In genomic region chr1:36384542-36385409, GRCh38 we compare ENCODE assay signal across 8 cellular contexts. TPM values are rescaled to one million over a fixed set of nuclear protein-coding genes. Genes with fewer than 3 reads are reported as not detected.
DNase-seq lines count a peak whose midpoint lies in the region; ATAC-seq, FAIRE-seq and TF ChIP-seq lines count a peak whose summit lies in the region.

No MANE protein-coding gene starts in this region.

- H3K36me3 ChIP-seq in colonic mucosa, result no peaks in the 10 kb centered on the region
- peaks cover 0 to 11% of the 10 kb centered on the region in 2 donors for H3K36me3 ChIP-seq in left lung

- FAIRE-seq in frontal cortex (lab: Jason Lieb, UNC), result no peak

- H3K4me1 Mint-ChIP-seq in stimulated activated effector memory CD8-positive, alpha-beta T cell treated with anti-CD3 and anti-CD28 coated beads, Interleukin-12 subunit alpha, Interleukin-12 subunit beta, amount 100 ng/mL, for 72 hours, result peaks cover 64% of the 10 kb centered on the region

- peak; percentile 38 for DNase-seq in MV-4-11 (lab: John Stamatoyannopoulos, UW)
- DNase-seq in T-helper 9 cell, result peak; percentile 30
- DNase-seq in colonic mucosa, result peak; percentile 91
- DNase-seq in left lung, result peak; percentile 85 to 94
- peak; percentile 12 to 71 for DNase-seq in stimulated activated effector memory CD8-positive, alpha-beta T cell treated with anti-CD3 and anti-CD28 coated beads, Interleukin-12 subunit alpha, Interleukin-12 subunit beta, amount 100 ng/mL, for 72 hours (ENCODE audit: low spot score in 2 of 2)
- DNase-seq in frontal cortex (ENCODE audit: low spot score in 2 of 2), result no peak

- intact Hi-C loops in colonic mucosa (cut with DNase I) (no loop called here), left lung (cut with DNase I) (no loop called here)

- H3K4me3 Mint-ChIP-seq in stimulated activated effector memory CD8-positive, alpha-beta T cell treated with anti-CD3 and anti-CD28 coated beads, Interleukin-12 subunit alpha, Interleukin-12 subunit beta, amount 100 ng/mL, for 72 hours, result peak overlapping the region; percentile 85

- H3K27ac Mint-ChIP-seq in stimulated activated effector memory CD8-positive, alpha-beta T cell treated with anti-CD3 and anti-CD28 coated beads, Interleukin-12 subunit alpha, Interleukin-12 subunit beta, amount 100 ng/mL, for 72 hours, result peak overlapping the region; percentile 98

- peaks cover 36% of the 10 kb centered on the region for H3K36me3 Mint-ChIP-seq in stimulated activated effector memory CD8-positive, alpha-beta T cell treated with anti-CD3 and anti-CD28 coated beads, Interleukin-12 subunit alpha, Interleukin-12 subunit beta, amount 100 ng/mL, for 72 hours

- H3K9me3 Mint-ChIP-seq in stimulated activated effector memory CD8-positive, alpha-beta T cell treated with anti-CD3 and anti-CD28 coated beads, Interleukin-12 subunit alpha, Interleukin-12 subunit beta, amount 100 ng/mL, for 72 hours, result no peaks in the 10 kb centered on the region

- TF ChIP-seq CTCF in colonic mucosa (IDR thresholded peaks at IDR 0.05) (no peak), left lung (IDR thresholded peaks at IDR 0.05) (no peak)

- peak overlapping the region; percentile 95 for H3K4me3 ChIP-seq in GM08714 (ENCODE audit: low read length)
- peak overlapping the region; percentile 96 for H3K4me3 ChIP-seq in colonic mucosa
- peak overlapping the region; percentile 93 to 100 for H3K4me3 ChIP-seq in left lung

- ATAC-seq in left lung, result peak; percentile 31
- no peak for ATAC-seq in stimulated activated effector memory CD8-positive, alpha-beta T cell treated with anti-CD3 and anti-CD28 coated beads, Interleukin-12 subunit alpha, Interleukin-12 subunit beta, amount 100 ng/mL, for 72 hours
- no peak for ATAC-seq in GM19397 (IDR thresholded peaks at IDR 0.05; ENCODE audit: unreplicated experiment)

- H3K9me3 ChIP-seq in colonic mucosa (no peaks in the 10 kb centered on the region), left lung (no peaks in the 10 kb centered on the region)

- H3K4me1 ChIP-seq in colonic mucosa, result peaks cover 4% of the 10 kb centered on the region
- peaks cover 28 to 79% of the 10 kb centered on the region in 2 donors for H3K4me1 ChIP-seq in left lung

- H3K27ac ChIP-seq in colonic mucosa, result peak overlapping the region; percentile 97
- H3K27ac ChIP-seq in left lung, result peak overlapping the region; percentile 98 to 99

- H3K27me3 ChIP-seq in colonic mucosa, result no peaks in the 10 kb centered on the region
- no peaks in the 10 kb centered on the region for H3K27me3 ChIP-seq in left lung

- H3K9ac ChIP-seq in colonic mucosa (ENCODE audit: low read depth in 2 of 2, low read length in 2 of 2), result peak overlapping the region; percentile 86 to 95

RNA-seq across cellular contexts. Expression of gene STK40, which starts 0.9 kb away (rescaled TPM):
- total RNA-seq in colonic mucosa (10 to 100 TPM; 56.6 to 69.7 TPM), left lung (10 to 100 TPM; 54.7 to 97.7 TPM), frontal cortex (10.6 TPM)

RNA-seq across cellular contexts. Expression of gene LSM10, which starts 12.9 kb away (rescaled TPM):
- total RNA-seq in colonic mucosa (10 to 100 TPM; 22.4 to 30.3 TPM), left lung (10 to 100 TPM; 33.5 to 41.4 TPM), frontal cortex (3.3 TPM)

Comparison
In these comparisons a context has a peak if more than half of its experiments do, and no peak if none do; other contexts are left out.
1. DNase-seq: peak in MV-4-11 (single experiment), T-helper 9 cell (single experiment), colonic mucosa (single experiment), left lung (2 of 2) and stimulated activated effector memory CD8-positive, alpha-beta T cell treated with anti-CD3 and anti-CD28 coated beads, Interleukin-12 subunit alpha, Interleukin-12 subunit beta, amount 100 ng/mL, for 72 hours (2 of 2); none in frontal cortex (0 of 2).
2. Peak in every context shown above with its lines, with median percentiles within 50 percentile points of each other: H3K4me3 ChIP-seq.